12 cellular contexts compared by ENCODE assay signal in genomic region chr2:66334237-66335054, GRCh38.
A peak's percentile ranks its signal among the peaks of the same experiment; 100 is the strongest.
DNase-seq lines count a peak whose midpoint lies in the region; TF ChIP-seq lines count a peak whose summit lies in the region.
"Had no signal": no experiment of that assay in that cellular context is flagged by ENCODE, and none has a peak within 500 bp of the region (broad histone marks: within the 10 kb centered on the region; RNA-seq: fewer than 3 reads in every experiment).

No MANE protein-coding gene starts in this region.

- no peaks in the 10 kb centered on the region for H3F3A ChIP-seq in MM.1S (ENCODE audit: insufficient read depth, low read length)

- no peak overlapping the region for H2BK5ac ChIP-seq in neuronal stem cell (ENCODE audit: low read length)

- no peak overlapping the region for H3K4ac ChIP-seq in neuronal stem cell (ENCODE audit: low read length)

- no peak overlapping the region for H2BK15ac ChIP-seq in neuronal stem cell (ENCODE audit: low read length)

- H3K9ac ChIP-seq in MM.1S (ENCODE audit: low read length) (no peak overlapping the region), SK-N-MC (ENCODE audit: insufficient read length) (no peak overlapping the region), neuronal stem cell (ENCODE audit: low read depth, low read length, poor library complexity) (no peak overlapping the region)

- H3K79me2 ChIP-seq in MM.1S (ENCODE audit: low read length) = no peaks in the 10 kb centered on the region

- H4K91ac ChIP-seq in neuronal stem cell (ENCODE audit: low read depth, low read length, poor library complexity) = no peak overlapping the region

- H3K18ac ChIP-seq in neuronal stem cell (ENCODE audit: low read length) = no peak overlapping the region

- no peak overlapping the region for H3K27ac ChIP-seq in MM.1S (ENCODE audit: low read length)
- H3K27ac ChIP-seq in SK-N-MC = peak overlapping the region; percentile 50
- peak overlapping the region; percentile 19 for H3K27ac ChIP-seq in neuronal stem cell (replicated peaks; ENCODE audit: low read length)
- H3K27ac ChIP-seq: epithelial cell of prostate, tibial artery, WERI-Rb-1 had no signal

- TF ChIP-seq CTCF in MM.1S (IDR thresholded peaks at IDR 0.05; ENCODE audit: low read length) = no peak

- DNase-seq in SHP77 (lab: John Stamatoyannopoulos, UW) (peak; percentile 10 to 35), SHP77 treated with DMSO at 0.1 percent for 48 hours (lab: John Stamatoyannopoulos, UW) (no peak), MM.1S (peak; percentile 52), SK-N-MC (ENCODE audit: low read depth, low spot score) (no peak), neuronal stem cell (ENCODE audit: low spot score) (no peak), erythroblast (lab: John Stamatoyannopoulos, UW) (no peak), NCI-H524 (lab: John Stamatoyannopoulos, UW) (no peak), cardiac septum (ENCODE audit: low spot score) (no peak)
- DNase-seq: naive B cell, tibial artery, WERI-Rb-1 had no signal

- H2BK12ac ChIP-seq in neuronal stem cell (ENCODE audit: low read length) = no peak overlapping the region

- no peak overlapping the region for H3K14ac ChIP-seq in neuronal stem cell (ENCODE audit: low read length)

- H3K9me3 ChIP-seq in MM.1S (replicated peaks; ENCODE audit: insufficient read depth, low read length) (no peaks in the 10 kb centered on the region), SK-N-MC (ENCODE audit: low read depth, low read length) (no peaks in the 10 kb centered on the region), neuronal stem cell (replicated peaks in 1 of 2; ENCODE audit: control insufficient read depth in 2 of 2, insufficient read depth in 1 of 2, low read depth in 1 of 2, low read length in 2 of 2) (no peaks in the 10 kb centered on the region)
- H3K9me3 ChIP-seq: tibial artery had no signal

- H3K23ac ChIP-seq in neuronal stem cell (ENCODE audit: low read depth, low read length, poor library complexity) = no peak overlapping the region

- no peaks in the 10 kb centered on the region for H3K27me3 ChIP-seq in MM.1S (replicated peaks; ENCODE audit: insufficient read depth, low read length)
- H3K27me3 ChIP-seq in neuronal stem cell (ENCODE audit: control insufficient read depth in 3 of 3, insufficient read depth in 3 of 3, low read depth in 1 of 3, low read length in 3 of 3) = no peaks in the 10 kb centered on the region
- H3K27me3 ChIP-seq: tibial artery had no signal

- H2AFZ ChIP-seq in MM.1S (ENCODE audit: low read length) (no peak overlapping the region), neuronal stem cell (ENCODE audit: low read length) (peak overlapping the region; percentile 2)

- H2BK120ac ChIP-seq in neuronal stem cell (ENCODE audit: low read depth, low read length) = no peak overlapping the region

- intact Hi-C loops in cardiac septum (cut with DNase I) = no loop called here

- H3K36me3 ChIP-seq in MM.1S (replicated peaks; ENCODE audit: insufficient read depth, low read length) (no peaks in the 10 kb centered on the region), SK-N-MC (ENCODE audit: insufficient read depth, low read length) (no peaks in the 10 kb centered on the region), neuronal stem cell (replicated peaks in 1 of 2; ENCODE audit: control insufficient read depth in 2 of 2, insufficient read depth in 2 of 2, low read length in 2 of 2) (no peaks in the 10 kb centered on the region)
- H3K36me3 ChIP-seq: tibial artery, WERI-Rb-1 had no signal

- no peaks in the 10 kb centered on the region for H3K79me1 ChIP-seq in neuronal stem cell (ENCODE audit: low read depth, low read length)

- H3K9me2 ChIP-seq in MM.1S (replicated peaks; ENCODE audit: insufficient read depth, low read length) = no peaks in the 10 kb centered on the region

- no peak overlapping the region for H2AK5ac ChIP-seq in neuronal stem cell (ENCODE audit: low read depth, low read length)

- H3K4me2 ChIP-seq in MM.1S (ENCODE audit: low read depth, low read length) = no peak overlapping the region
- no peak overlapping the region for H3K4me2 ChIP-seq in neuronal stem cell (ENCODE audit: insufficient read depth, low read length, poor library complexity, severe bottlenecking)

- no peak overlapping the region for H4K8ac ChIP-seq in neuronal stem cell (ENCODE audit: low read depth, low read length)

- whole genome bisulfite sequencing in neuronal stem cell (ENCODE audit: extremely low coverage in 2 of 2, insufficient read length in 2 of 2, insufficient replicate concordance in 1 of 2), 2 donors = no CpG with 5 or more reads among the region's 10 CpGs

- no peak for TF ChIP-seq POLR2A in erythroblast (IDR thresholded peaks at IDR 0.05; ENCODE audit: low read length)

- H3K4me1 ChIP-seq in MM.1S (ENCODE audit: low read length) = no peaks in the 10 kb centered on the region
- peaks cover 2 to 5% of the 10 kb centered on the region in 2 donors for H3K4me1 ChIP-seq in neuronal stem cell (ENCODE audit: control insufficient read depth in 2 of 2, insufficient read depth in 1 of 2, low read depth in 1 of 2, low read length in 2 of 2)
- H3K4me1 ChIP-seq: tibial artery had no signal

- H3K4me3 ChIP-seq in MM.1S (ENCODE audit: low read length) (no peak overlapping the region), SK-N-MC (no peak overlapping the region), neuronal stem cell (ENCODE audit: low read length in 2 of 2) (no peak overlapping the region)
- H3K4me3 ChIP-seq: tibial artery had no signal

- no peaks in the 10 kb centered on the region for H4K20me1 ChIP-seq in MM.1S (ENCODE audit: insufficient read depth, low read length)

Comparison
In these comparisons a context has a peak if more than half of its experiments do, and no peak if none do; other contexts are left out.
1. DNase-seq: peak in SHP77 (2 of 2) and MM.1S (single experiment); none in SHP77 treated with DMSO at 0.1 percent for 48 hours (single experiment), SK-N-MC (single experiment), neuronal stem cell (single experiment), erythroblast (0 of 2), NCI-H524 (0 of 2) and cardiac septum (single experiment).